In the genomic region with DNA sequence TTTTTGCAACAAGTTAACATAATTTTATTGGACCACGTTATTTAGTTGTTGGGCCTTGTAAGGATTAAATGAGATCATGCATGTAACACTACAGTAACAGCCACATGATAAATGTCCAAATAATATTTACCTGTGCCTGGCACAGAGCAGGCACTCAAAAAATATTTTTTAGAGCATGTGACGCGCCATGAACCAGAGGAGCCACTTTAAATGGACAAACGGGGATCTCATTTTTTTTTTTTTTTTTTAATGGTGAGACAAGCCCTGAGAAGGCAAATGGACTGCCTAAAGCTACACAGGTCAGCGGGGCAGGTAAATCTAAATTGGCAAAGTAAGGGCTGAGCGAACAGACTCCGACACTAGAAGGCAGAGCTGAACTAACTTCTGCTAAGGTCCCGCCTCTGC, we compare ENCODE assay signal across 9 cellular contexts. TPM values are rescaled to one million over a fixed set of nuclear protein-coding genes. Genes with fewer than 3 reads are reported as not detected.
DNase-seq lines count a peak whose midpoint lies in the region; ATAC-seq and TF ChIP-seq lines count a peak whose summit lies in the region.
"Had no signal": no experiment of that assay in that cellular context is flagged by ENCODE, and none has a peak within 500 bp of the region (broad histone marks: within the 10 kb centered on the region; RNA-seq: fewer than 3 reads in every experiment).

No MANE protein-coding gene starts in this region.

- H3K27ac Mint-ChIP-seq in CD4-positive, alpha-beta memory T cell: peak overlapping the region; percentile 91 to 100 (median 98)

- peaks cover 0 to 3% of the 10 kb centered on the region in 2 donors for H3K27me3 Mint-ChIP-seq in CD4-positive, alpha-beta memory T cell

- H3K9me3 ChIP-seq in CD4-positive, alpha-beta memory T cell (ENCODE audit: control insufficient read depth in 1 of 2, low read length in 2 of 2): no peaks in the 10 kb centered on the region
- H3K9me3 ChIP-seq in NT2/D1 (ENCODE audit: insufficient read depth, low read length) (no peaks in the 10 kb centered on the region), endocrine pancreas (ENCODE audit: control insufficient read depth, low read length) (no peaks in the 10 kb centered on the region), neutrophil (no peaks in the 10 kb centered on the region)

- H3K4me1 Mint-ChIP-seq in CD4-positive, alpha-beta memory T cell: peaks cover 32 to 50% (median 39%) of the 10 kb centered on the region in 4 donors

- H3K9ac ChIP-seq in NT2/D1 (ENCODE audit: insufficient read length, low read depth) (peak overlapping the region; percentile 64), endocrine pancreas (ENCODE audit: control insufficient read depth, insufficient read depth, low read length) (no peak overlapping the region)

- H3K4me3 ChIP-seq in CD4-positive, alpha-beta memory T cell (ENCODE audit: low read length in 2 of 2): peak overlapping the region in 1 of 2 donors; percentile 82
- no peak overlapping the region for H3K4me3 ChIP-seq in NT2/D1 (ENCODE audit: insufficient read length, low read depth)
- peak overlapping the region; percentile 64 for H3K4me3 ChIP-seq in endocrine pancreas (ENCODE audit: control insufficient read depth, insufficient read depth, low read length)
- peak overlapping the region; percentile 94 to 96 for H3K4me3 ChIP-seq in neutrophil (ENCODE audit: low read depth in 1 of 2, low read length in 1 of 2)

- CTCF ChIA-PET in CD4-positive, alpha-beta memory T cell (lab: Charles Lee; ENCODE audit: partially characterized antibody): interaction anchor here (0.9 to 8.8 kb wide), 12 partner anchors 8 to 176 kb away, joined by 3 to 125 read pairs (median 8); a partner anchor contains a TSS

- H3K9me3 Mint-ChIP-seq in CD4-positive, alpha-beta memory T cell: no peaks in the 10 kb centered on the region

- no peaks in the 10 kb centered on the region for H3K27me3 ChIP-seq in CD4-positive, alpha-beta memory T cell (ENCODE audit: insufficient read depth, low read length)
- H3K27me3 ChIP-seq in NT2/D1 (ENCODE audit: insufficient read depth, insufficient read length) (no peaks in the 10 kb centered on the region), endocrine pancreas (ENCODE audit: control insufficient read depth, insufficient read depth, low read length) (no peaks in the 10 kb centered on the region), neutrophil (no peaks in the 10 kb centered on the region)

- peak overlapping the region; percentile 85 to 98 (median 93) for H3K4me3 Mint-ChIP-seq in CD4-positive, alpha-beta memory T cell

- peaks cover 29 to 42% of the 10 kb centered on the region in 2 donors for H3K36me3 Mint-ChIP-seq in CD4-positive, alpha-beta memory T cell

- TF ChIP-seq CTCF in neutrophil (IDR thresholded peaks at IDR 0.05): no peak

- intact Hi-C loops in CD4-positive, alpha-beta memory T cell (cut with micrococcal nuclease): loop anchor here (1.0 to 2.0 kb wide), 6 partner anchors 16 to 176 kb away; a partner anchor contains a TSS
- intact Hi-C loops in posterior cingulate gyrus (cut with DNase I): loop anchor here (2.0 kb wide), 1 partner anchor 100 kb away; a partner anchor contains a TSS

- H3K36me3 ChIP-seq in CD4-positive, alpha-beta memory T cell (ENCODE audit: insufficient read depth, low read length): peaks cover 32% of the 10 kb centered on the region
- peaks cover 39% of the 10 kb centered on the region for H3K36me3 ChIP-seq in NT2/D1 (ENCODE audit: insufficient read depth, insufficient read length, low read length)
- peaks cover 3% of the 10 kb centered on the region for H3K36me3 ChIP-seq in endocrine pancreas (ENCODE audit: control insufficient read depth, insufficient read depth, low read length)
- peaks cover 8% of the 10 kb centered on the region for H3K36me3 ChIP-seq in neutrophil

- ATAC-seq in HG03457 (IDR thresholded peaks at IDR 0.05; ENCODE audit: unreplicated experiment): no peak

- peak overlapping the region; percentile 96 for H3K27ac ChIP-seq in CD4-positive, alpha-beta memory T cell (ENCODE audit: low read depth, low read length)
- H3K27ac ChIP-seq in neutrophil: peak overlapping the region; percentile 99

- no peak for DNase-seq in CD4-positive, alpha-beta memory T cell
- DNase-seq in NT2/D1 (ENCODE audit: low read depth, low spot score) (no peak), hepatic stellate cell (ENCODE audit: low spot score) (no peak), posterior cingulate gyrus (no peak), Ammon's horn (ENCODE audit: low spot score) (no peak)

- H3K4me1 ChIP-seq in CD4-positive, alpha-beta memory T cell (ENCODE audit: insufficient read depth, low read length): peaks cover 44% of the 10 kb centered on the region
- H3K4me1 ChIP-seq in NT2/D1 (ENCODE audit: insufficient read depth, insufficient read length) (peaks cover 5% of the 10 kb centered on the region), endocrine pancreas (ENCODE audit: control insufficient read depth, insufficient read depth, low read length) (peaks cover 6% of the 10 kb centered on the region), neutrophil (ENCODE audit: control insufficient read depth in 1 of 2, insufficient read depth in 1 of 2, low read depth in 1 of 2, low read length in 1 of 2) (peaks cover 25 to 26% of the 10 kb centered on the region in 2 experiments)

- POLR2A ChIA-PET in CD4-positive, alpha-beta memory T cell (lab: Charles Lee; ENCODE audit: partially characterized antibody): interaction anchor here (0.6 to 7.8 kb wide), 22 partner anchors 7 to 596 kb away, joined by 3 to 261 read pairs (median 8); a partner anchor contains a TSS

RNA-seq across cellular contexts. Expression of a gene that starts 0.8 kb away (rescaled TPM):
- total RNA-seq in CD4-positive, alpha-beta memory T cell: 1,000 to 10,000 TPM; 3,807 to 4,015 TPM
- polyA plus RNA-seq in CD4-positive, alpha-beta memory T cell: 1,000 to 10,000 TPM; 4,853 to 7,200 TPM

RNA-seq across cellular contexts. Expression of a gene that starts 14.4 kb away (rescaled TPM):
- not detected for total RNA-seq in CD4-positive, alpha-beta memory T cell
- not detected for polyA plus RNA-seq in CD4-positive, alpha-beta memory T cell
- total RNA-seq: glomerular endothelial cell had no signal

RNA-seq across cellular contexts. Expression of a gene that starts 14.7 kb away (rescaled TPM):
- total RNA-seq in CD4-positive, alpha-beta memory T cell: not detected
- polyA plus RNA-seq in CD4-positive, alpha-beta memory T cell: not detected
- total RNA-seq: glomerular endothelial cell had no signal

RNA-seq across cellular contexts. Expression of a gene that starts 17.9 kb away (rescaled TPM):
- 1 to 10 TPM in 1 of 2 experiments, under 1 TPM in 1; 0.93 to 1.3 TPM for total RNA-seq in CD4-positive, alpha-beta memory T cell
- polyA plus RNA-seq in CD4-positive, alpha-beta memory T cell: 10 to 100 TPM in 1 of 2 donors, 1 to 10 TPM in 1; 5.1 to 29.7 TPM

RNA-seq across cellular contexts. Expression of a gene that starts 23.8 kb away (rescaled TPM):
- total RNA-seq in CD4-positive, alpha-beta memory T cell: 100 to 1,000 TPM; 956 to 992 TPM
- polyA plus RNA-seq in CD4-positive, alpha-beta memory T cell: 100 to 1,000 TPM; 140 to 325 TPM
